8 cellular contexts compared by ENCODE assay signal in the genomic region with DNA sequence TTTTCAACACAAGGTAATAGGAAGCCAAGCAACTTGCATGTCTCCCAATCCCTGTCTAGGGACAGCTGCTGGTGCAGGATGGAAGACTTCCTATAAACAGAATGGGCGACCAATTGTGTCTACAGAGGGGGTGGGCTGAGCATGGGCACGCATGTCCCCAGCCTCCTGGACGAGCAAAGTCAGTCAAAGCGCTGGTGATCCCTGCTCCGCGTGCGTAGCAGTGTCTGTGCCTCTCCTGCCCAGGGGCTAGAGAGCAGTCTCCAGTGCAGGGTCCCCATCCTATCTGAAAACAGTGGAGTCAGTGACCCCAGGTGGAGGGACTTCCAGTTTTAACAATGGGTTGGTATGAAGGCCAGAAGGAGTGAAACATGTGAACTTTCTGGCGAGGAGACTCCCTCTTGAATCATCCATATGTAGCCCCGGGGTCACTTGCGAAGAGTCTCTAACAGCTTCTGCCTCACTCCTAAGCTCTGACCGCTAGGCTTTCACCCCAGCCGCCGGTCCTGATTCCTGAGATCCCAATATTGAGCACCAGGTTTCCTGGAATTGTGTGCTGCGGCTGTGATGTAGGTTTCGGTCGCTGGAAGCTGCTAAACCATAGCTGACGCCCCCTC. TPM values are rescaled to one million over a fixed set of nuclear protein-coding genes. Genes with fewer than 3 reads are reported as not detected.
DNase-seq lines count a peak whose midpoint lies in the region; ATAC-seq and TF ChIP-seq lines count a peak whose summit lies in the region.

No MANE protein-coding gene starts in this region.

- no peak for TF ChIP-seq POLR2A in uterus (IDR thresholded peaks at IDR 0.05)

- H3K4me1 ChIP-seq in heart right ventricle (peaks cover 0 to 69% (median 41%) of the 10 kb centered on the region in 9 donors), muscle layer of colon (ENCODE audit: insufficient read depth, low read length) (peaks cover 24% of the 10 kb centered on the region), uterus (peaks cover 6 to 8% of the 10 kb centered on the region in 2 donors)

- no peaks in the 10 kb centered on the region for H3K27me3 ChIP-seq in heart right ventricle
- H3K27me3 ChIP-seq in brain microvascular endothelial cell (replicated peaks) = no peaks in the 10 kb centered on the region
- H3K27me3 ChIP-seq in muscle layer of colon (ENCODE audit: control insufficient read depth in 1 of 2, insufficient read depth in 2 of 2, low read length in 2 of 2) = no peaks in the 10 kb centered on the region
- H3K27me3 ChIP-seq in uterus = no peaks in the 10 kb centered on the region

- in situ Hi-C loops in brain microvascular endothelial cell (cut with HindIII; ENCODE audit: low pct_ligation_motif_present, low sequenced_read_pairs) = no loop called here

- H3K9ac ChIP-seq in muscle layer of colon (ENCODE audit: low read length) = no peak overlapping the region

- H3K36me3 ChIP-seq in heart right ventricle = peaks cover 0 to 24% (median 4%) of the 10 kb centered on the region in 9 donors
- peaks cover 3% of the 10 kb centered on the region for H3K36me3 ChIP-seq in brain microvascular endothelial cell (replicated peaks)
- H3K36me3 ChIP-seq in muscle layer of colon (ENCODE audit: insufficient read depth, low read length) = peaks cover 5% of the 10 kb centered on the region
- no peaks in the 10 kb centered on the region for H3K36me3 ChIP-seq in uterus

- TF ChIP-seq CTCF in heart right ventricle (IDR thresholded peaks at IDR 0.05) = peak in 1 of 9 donors; percentile 15
- no peak for TF ChIP-seq CTCF in brain microvascular endothelial cell (IDR thresholded peaks at IDR 0.05; ENCODE audit: low read depth, low read length, missing control alignments)
- TF ChIP-seq CTCF in uterus (IDR thresholded peaks at IDR 0.05) = no peak

- peak overlapping the region; percentile 8 to 100 (median 96) for H3K4me3 ChIP-seq in heart right ventricle
- peak overlapping the region; percentile 87 for H3K4me3 ChIP-seq in brain microvascular endothelial cell (ENCODE audit: low read depth, low read length)
- peak overlapping the region; percentile 15 to 43 for H3K4me3 ChIP-seq in muscle layer of colon (ENCODE audit: low read depth in 1 of 2, low read length in 2 of 2)
- peak overlapping the region; percentile 79 to 85 for H3K4me3 ChIP-seq in uterus

- H3K27ac ChIP-seq in heart right ventricle (peak overlapping the region; percentile 1 to 99 (median 96)), brain microvascular endothelial cell (no peak overlapping the region), muscle layer of colon (ENCODE audit: low read depth, low read length) (peak overlapping the region; percentile 77), uterus (peak overlapping the region; percentile 85 to 88)

- DNase-seq in heart right ventricle (no peak), Right ventricle myocardium superior (no peak), brain microvascular endothelial cell (no peak), uterus (no peak), DMS114 treated with DMSO at 0.1 percent for 48 hours (lab: John Stamatoyannopoulos, UW; ENCODE audit: unreplicated experiment) (no peak), NOMO-1 treated with DMSO at 0.1 percent for 48 hours (lab: John Stamatoyannopoulos, UW; ENCODE audit: unreplicated experiment) (no peak), NCI-H510A (lab: John Stamatoyannopoulos, UW) (no peak)

- intact Hi-C loops in heart right ventricle (cut with DNase I) (loop anchor here in 2 of 10 donors (5.0 kb wide), 1 partner anchor 45 kb away; no protein-coding TSS in a partner anchor), Right ventricle myocardium superior (cut with DNase I) (loop anchor here (10.0 kb wide), 1 partner anchor 97 kb away; the partner anchor contains the start of gene ZYX), uterus (cut with DNase I; ENCODE audit: low total_unique reads) (no loop called here)

- ATAC-seq in heart right ventricle (no peak), Right ventricle myocardium superior (ENCODE audit: poor library complexity) (no peak)

- H3K9me3 ChIP-seq in heart right ventricle (no peaks in the 10 kb centered on the region), muscle layer of colon (ENCODE audit: low read length) (no peaks in the 10 kb centered on the region), uterus (no peaks in the 10 kb centered on the region)

- WGBS in heart right ventricle, 2 donors = 64 to 67% methylated on average over 17 of the region's 17 CpGs

RNA-seq across cellular contexts. Expression of gene CASP2, which starts 0.7 kb away (rescaled TPM):
- total RNA-seq in heart right ventricle (10 to 100 TPM in 6 of 10 donors, 1 to 10 TPM in 4; 7.1 to 13.9 (median 10.2) TPM), Right ventricle myocardium superior (11.1 TPM), uterus (10 to 100 TPM in 3 of 4 donors, 1 to 10 TPM in 1; 4.1 to 32.2 (median 24.5) TPM)
- polyA plus RNA-seq in heart right ventricle = 1 to 10 TPM; 4.4 to 8.0 TPM

RNA-seq across cellular contexts. Expression of gene TMEM139, which starts 2.7 kb away (rescaled TPM):
- total RNA-seq in heart right ventricle (10 to 100 TPM in 7 of 10 donors, 1 to 10 TPM in 3; 5.4 to 14.2 (median 11.1) TPM), Right ventricle myocardium superior (16.1 TPM), uterus (10 to 100 TPM in 1 of 4 donors, 1 to 10 TPM in 1, not detected in 2; 2.2 to 11.1 TPM)
- polyA plus RNA-seq in heart right ventricle = 10 to 100 TPM in 1 of 2 donors, 1 to 10 TPM in 1; 2.6 to 18.0 TPM

RNA-seq across cellular contexts. Expression of gene GSTK1, which starts 24.2 kb away (rescaled TPM):
- total RNA-seq in heart right ventricle (100 to 1,000 TPM; 251 to 294 (median 269) TPM), Right ventricle myocardium superior (276 TPM), uterus (100 to 1,000 TPM in 1 of 4 donors, 10 to 100 TPM in 3; 58.2 to 173 (median 86.9) TPM)
- polyA plus RNA-seq in heart right ventricle = 100 to 1,000 TPM; 136 to 317 TPM

RNA-seq across cellular contexts. Expression of gene CLCN1, which starts 28.5 kb away (rescaled TPM):
- total RNA-seq in heart right ventricle (not detected), Right ventricle myocardium superior (0.08 TPM), uterus (under 1 TPM in 2 of 4 donors, not detected in 2; 0.21 to 0.30 TPM)
- under 1 TPM in 1 of 2 donors, not detected in 1; 0.01 TPM for polyA plus RNA-seq in heart right ventricle

Comparison
In these comparisons a context has a peak if more than half of its experiments do, and no peak if none do; other contexts are left out.
1. H3K4me3 ChIP-seq: peak in every context shown above with its lines; median percentile 96 in heart right ventricle; 87 in brain microvascular endothelial cell; 82 in uterus; 29 in muscle layer of colon.